In the genomic region with DNA sequence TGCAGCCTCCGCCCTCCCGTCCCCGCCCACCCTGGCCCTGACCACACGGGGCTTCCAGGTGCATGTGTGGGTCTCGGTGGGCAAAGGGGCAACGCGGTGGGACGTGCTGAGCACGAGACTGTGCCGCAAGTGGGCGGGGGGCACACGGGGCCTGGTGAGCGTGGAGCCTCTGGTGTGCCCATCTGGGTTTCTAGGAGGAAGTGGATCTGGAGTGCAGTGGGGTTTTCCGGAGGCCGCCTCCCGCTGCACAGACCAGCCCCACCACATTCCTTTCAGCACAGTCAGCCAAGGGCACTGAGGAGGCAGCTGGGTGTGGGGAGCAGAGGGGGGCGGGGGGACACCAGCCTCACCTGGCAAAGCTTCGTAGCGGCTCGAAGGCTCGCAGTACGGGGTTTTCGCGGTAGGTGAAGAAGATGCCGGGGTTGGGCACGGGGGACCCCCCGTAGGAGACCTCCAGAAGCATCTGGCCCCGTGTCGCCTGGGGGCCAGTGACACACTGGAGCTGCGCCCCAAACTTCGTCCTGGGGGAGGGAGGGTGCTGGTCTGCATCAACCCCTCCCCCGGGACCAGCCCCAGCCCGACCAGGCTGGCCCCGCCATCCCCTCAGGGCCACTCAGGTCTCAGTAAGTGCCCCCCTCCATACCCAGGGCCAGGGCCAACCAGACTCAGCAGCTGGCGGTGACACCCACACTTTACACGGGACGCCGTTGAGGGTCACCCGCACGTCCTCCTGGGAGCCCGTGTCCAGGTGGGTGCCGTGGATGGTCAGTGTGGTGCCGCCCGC, we compare ENCODE assay signal across 12 cellular contexts. TPM values are rescaled to one million over a fixed set of nuclear protein-coding genes. Genes with fewer than 3 reads are reported as not detected.
DNase-seq lines count a peak whose midpoint lies in the region; ATAC-seq and TF ChIP-seq lines count a peak whose summit lies in the region.
"Had no signal": no experiment of that assay in that cellular context is flagged by ENCODE, and none has a peak within 500 bp of the region (broad histone marks: within the 10 kb centered on the region; RNA-seq: fewer than 3 reads in every experiment).

No MANE protein-coding gene starts in this region.

- H3K27ac ChIP-seq in heart right ventricle, result peak overlapping the region in 2 of 10 donors; percentile 39 to 41
- H3K27ac ChIP-seq in sigmoid colon, result peak overlapping the region; percentile 11 to 59 (median 27)
- H3K27ac ChIP-seq in CD8-positive, alpha-beta memory T cell (ENCODE audit: low read depth, low read length), result no peak overlapping the region
- H3K27ac ChIP-seq: SK-N-MC had no signal

- H3K27me3 ChIP-seq in heart right ventricle (no peaks in the 10 kb centered on the region), sigmoid colon (no peaks in the 10 kb centered on the region)
- H3K27me3 ChIP-seq in CD8-positive, alpha-beta memory T cell (ENCODE audit: insufficient read depth, low read length, poor library complexity, severe bottlenecking), result no peaks in the 10 kb centered on the region

- H3K4me3 ChIP-seq in heart right ventricle (no peak overlapping the region), sigmoid colon (no peak overlapping the region)
- H3K4me3 ChIP-seq in CD8-positive, alpha-beta memory T cell (ENCODE audit: low read length), result no peak overlapping the region
- H3K4me3 ChIP-seq: SK-N-MC had no signal

- H3K9me3 Mint-ChIP-seq in CD8-positive, alpha-beta memory T cell, result no peaks in the 10 kb centered on the region
- H3K9me3 Mint-ChIP-seq: activated T-cell treated with anti-CD3 and anti-CD28 coated beads, Interleukin-2, amount 50 U/mL, for 24 hours; effector memory CD8-positive, alpha-beta T cell had no signal

- TF ChIP-seq POLR2A in sigmoid colon (IDR thresholded peaks at IDR 0.05), result no peak

- intact Hi-C loops in heart right ventricle (cut with DNase I), result no loop called here
- intact Hi-C loops in sigmoid colon (cut with DNase I), result no loop called here

- DNase-seq in ELR (ENCODE audit: low read depth) (peak; percentile 89), SW480 (ENCODE audit: low spot score) (peak; percentile 82), heart right ventricle (no peak), sigmoid colon (no peak), SKM-1 (lab: John Stamatoyannopoulos, UW; ENCODE audit: unreplicated experiment) (no peak), midbrain (lab: John Stamatoyannopoulos, UW) (no peak)
- DNase-seq in CD8-positive, alpha-beta memory T cell, result no peak
- DNase-seq in stimulated activated CD4-positive, alpha-beta T cell treated with anti-CD3 and anti-CD28 coated beads, Interleukin-12 subunit alpha, Interleukin-12 subunit beta, amount 100 ng/mL, for 4 hours, result no peak
- DNase-seq: activated T-cell treated with anti-CD3 and anti-CD28 coated beads, Interleukin-2, amount 50 U/mL, for 24 hours; effector memory CD8-positive, alpha-beta T cell; NCI-H1436 had no signal

- TF ChIP-seq CTCF in heart right ventricle (IDR thresholded peaks at IDR 0.05), result no peak
- TF ChIP-seq CTCF in sigmoid colon (IDR thresholded peaks at IDR 0.05), result no peak

- H3K9me3 ChIP-seq in heart right ventricle (no peaks in the 10 kb centered on the region), sigmoid colon (no peaks in the 10 kb centered on the region)
- H3K9me3 ChIP-seq in CD8-positive, alpha-beta memory T cell (ENCODE audit: low read length), result no peaks in the 10 kb centered on the region

- H3K4me1 Mint-ChIP-seq in CD8-positive, alpha-beta memory T cell, result no peaks in the 10 kb centered on the region

- H3K4me1 ChIP-seq in heart right ventricle, result peaks cover 0 to 15% (median 0%) of the 10 kb centered on the region in 9 donors
- peaks cover 0 to 15% (median 9%) of the 10 kb centered on the region in 4 donors for H3K4me1 ChIP-seq in sigmoid colon
- no peaks in the 10 kb centered on the region for H3K4me1 ChIP-seq in CD8-positive, alpha-beta memory T cell (ENCODE audit: insufficient read depth, low read length)

- H3K36me3 ChIP-seq in heart right ventricle, result peaks cover 7 to 95% (median 73%) of the 10 kb centered on the region in 9 donors
- H3K36me3 ChIP-seq in sigmoid colon, result peaks cover 80 to 95% (median 88%) of the 10 kb centered on the region in 4 donors
- no peaks in the 10 kb centered on the region for H3K36me3 ChIP-seq in CD8-positive, alpha-beta memory T cell (ENCODE audit: insufficient read depth, low read length)

- POLR2A ChIA-PET in CD8-positive, alpha-beta memory T cell (lab: Charles Lee), result no interaction called here

- ATAC-seq in heart right ventricle, result peak in 7 of 8 donors; percentile 1 to 55 (median 35)
- ATAC-seq: effector memory CD8-positive, alpha-beta T cell had no signal

- CTCF ChIA-PET in CD8-positive, alpha-beta memory T cell (lab: Charles Lee), result no interaction called here

- H3K36me3 Mint-ChIP-seq in CD8-positive, alpha-beta memory T cell, result no peaks in the 10 kb centered on the region

- WGBS in heart right ventricle, 2 donors, result 77 to 84% methylated on average over 42 to 44 of the region's 44 CpGs
- WGBS in sigmoid colon, 2 donors, result 79% methylated on average over 44 of the region's 44 CpGs

- TF ChIP-seq EP300 in sigmoid colon (IDR thresholded peaks at IDR 0.05), result no peak

- no peak overlapping the region for H3K27ac Mint-ChIP-seq in CD8-positive, alpha-beta memory T cell
- H3K27ac Mint-ChIP-seq: activated T-cell treated with anti-CD3 and anti-CD28 coated beads, Interleukin-2, amount 50 U/mL, for 24 hours; effector memory CD8-positive, alpha-beta T cell had no signal

- no peaks in the 10 kb centered on the region for H3K27me3 Mint-ChIP-seq in CD8-positive, alpha-beta memory T cell
- H3K27me3 Mint-ChIP-seq: activated T-cell treated with anti-CD3 and anti-CD28 coated beads, Interleukin-2, amount 50 U/mL, for 24 hours had no signal

- H3K4me3 Mint-ChIP-seq in CD8-positive, alpha-beta memory T cell, result no peak overlapping the region
- H3K4me3 Mint-ChIP-seq: activated T-cell treated with anti-CD3 and anti-CD28 coated beads, Interleukin-2, amount 50 U/mL, for 24 hours; effector memory CD8-positive, alpha-beta T cell had no signal

RNA-seq across cellular contexts. Expression of a gene that starts 12.4 kb away (rescaled TPM):
- total RNA-seq in heart right ventricle, result 10 to 100 TPM in 2 of 10 donors, 1 to 10 TPM in 8; 4.3 to 11.3 (median 7.1) TPM
- 10 to 100 TPM; 11.6 to 18.0 TPM for polyA plus RNA-seq in heart right ventricle
- 1 to 10 TPM in 3 of 4 donors, under 1 TPM in 1; 0.82 to 6.6 (median 4.5) TPM for total RNA-seq in sigmoid colon
- 1 to 10 TPM in 2 of 3 donors, under 1 TPM in 1; 0.23 to 7.3 (median 1.2) TPM for polyA plus RNA-seq in sigmoid colon
- total RNA-seq in CD8-positive, alpha-beta memory T cell, result 10 to 100 TPM; 12.8 to 13.2 TPM
- 0.28 TPM for polyA plus RNA-seq in CD8-positive, alpha-beta memory T cell

RNA-seq across cellular contexts. Expression of a gene that starts 21.1 kb away (rescaled TPM):
- total RNA-seq in heart right ventricle (10 to 100 TPM; 10.6 to 21.9 (median 16.1) TPM), sigmoid colon (1 to 10 TPM; 2.5 to 10.0 (median 6.7) TPM)
- polyA plus RNA-seq in heart right ventricle (10 to 100 TPM; 14.8 to 23.0 TPM), sigmoid colon (1 to 10 TPM in 2 of 3 donors, under 1 TPM in 1; 0.60 to 6.0 (median 2.1) TPM)
- total RNA-seq in CD8-positive, alpha-beta memory T cell, result 1 to 10 TPM; 9.3 to 9.7 TPM
- 0.03 TPM for polyA plus RNA-seq in CD8-positive, alpha-beta memory T cell

RNA-seq across cellular contexts. Expression of a gene that starts 24.9 kb away (rescaled TPM):
- total RNA-seq in heart right ventricle, result 100 to 1,000 TPM in 1 of 10 donors, 10 to 100 TPM in 9; 43.0 to 101 (median 57.8) TPM
- polyA plus RNA-seq in heart right ventricle, result 10 to 100 TPM; 33.5 to 71.0 TPM
- 100 to 1,000 TPM in 1 of 4 donors, 10 to 100 TPM in 3; 60.4 to 150 (median 68.7) TPM for total RNA-seq in sigmoid colon
- polyA plus RNA-seq in sigmoid colon, result 100 to 1,000 TPM in 1 of 3 donors, 10 to 100 TPM in 2; 18.6 to 142 (median 35.8) TPM
- 10 to 100 TPM; 13.4 to 14.4 TPM for total RNA-seq in CD8-positive, alpha-beta memory T cell
- polyA plus RNA-seq in CD8-positive, alpha-beta memory T cell, result 0.17 TPM

RNA-seq across cellular contexts. Expression of a gene that starts 31.5 kb away (rescaled TPM):
- 10 to 100 TPM in 6 of 10 donors, 1 to 10 TPM in 4; 7.1 to 16.7 (median 10.3) TPM for total RNA-seq in heart right ventricle
- 10 to 100 TPM in 1 of 2 donors, 1 to 10 TPM in 1; 7.9 to 20.3 TPM for polyA plus RNA-seq in heart right ventricle
- 10 to 100 TPM in 3 of 4 donors, 1 to 10 TPM in 1; 7.2 to 47.4 (median 14.9) TPM for total RNA-seq in sigmoid colon
- polyA plus RNA-seq in sigmoid colon, result 10 to 100 TPM in 2 of 3 donors, 1 to 10 TPM in 1; 8.8 to 45.9 (median 12.0) TPM
- 10 to 100 TPM; 42.5 to 44.7 TPM for total RNA-seq in CD8-positive, alpha-beta memory T cell
- 7.5 TPM for polyA plus RNA-seq in CD8-positive, alpha-beta memory T cell

RNA-seq across cellular contexts. Expression of a gene that starts 37.7 kb away (rescaled TPM):
- total RNA-seq in heart right ventricle, result 10 to 100 TPM; 15.5 to 23.3 (median 18.5) TPM
- polyA plus RNA-seq in heart right ventricle, result 10 to 100 TPM; 14.2 to 40.7 TPM
- 10 to 100 TPM; 23.5 to 67.0 (median 28.2) TPM for total RNA-seq in sigmoid colon
- 10 to 100 TPM in 1 of 3 donors, 1 to 10 TPM in 2; 4.6 to 33.4 (median 4.8) TPM for polyA plus RNA-seq in sigmoid colon
- total RNA-seq in CD8-positive, alpha-beta memory T cell, result 10 to 100 TPM; 51.4 to 52.2 TPM
- polyA plus RNA-seq in CD8-positive, alpha-beta memory T cell, result 18.6 TPM

Comparison
In these comparisons a context has a peak if more than half of its experiments do, and no peak if none do; other contexts are left out.
1. DNase-seq: peak in ELR (single experiment) and SW480 (single experiment); none in heart right ventricle (0 of 2), sigmoid colon (single experiment), SKM-1 (single experiment), CD8-positive, alpha-beta memory T cell (0 of 5), midbrain (single experiment) and stimulated activated CD4-positive, alpha-beta T cell treated with anti-CD3 and anti-CD28 coated beads, Interleukin-12 subunit alpha, Interleukin-12 subunit beta, amount 100 ng/mL, for 4 hours (single experiment).